1 cellular context compared by ENCODE assay signal in the genomic region with DNA sequence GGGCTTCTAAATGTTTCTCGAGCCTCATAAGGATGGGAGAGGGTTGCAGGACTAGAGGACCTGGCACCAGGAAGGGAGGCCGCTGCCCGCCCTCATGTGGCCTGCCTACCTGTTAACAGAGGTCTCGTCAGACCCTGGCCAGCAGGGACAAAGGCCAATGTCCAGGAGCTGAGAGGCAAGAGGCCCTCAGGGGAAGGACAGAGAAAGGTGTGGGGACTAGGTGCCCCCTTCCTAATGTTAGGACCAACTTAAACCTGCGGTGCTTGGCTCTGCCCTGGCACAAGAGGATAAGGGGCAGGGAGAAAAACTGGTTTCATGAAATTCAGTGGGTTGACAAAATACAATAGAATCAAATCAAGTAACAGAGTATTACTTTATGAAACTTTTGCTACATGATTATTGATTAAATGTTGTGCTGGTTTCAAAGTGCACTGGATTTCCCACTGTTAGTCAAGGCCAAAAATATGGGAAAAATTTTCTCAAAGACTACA.
TF ChIP-seq lines count a peak whose summit lies in the region.

No MANE protein-coding gene starts in this region.

TF ChIP-seq in HepG2, 621 proteins besides CTCF, POLR2A, EP300 and RAD21 (continued from another document and continues in another):
- TF ChIP-seq ZNF710 (CRISPR knock-in tag; IDR thresholded peaks at IDR 0.05; ENCODE audit: borderline replicate concordance) = no peak
- TF ChIP-seq ZFX (CRISPR knock-in tag; IDR thresholded peaks at IDR 0.05; ENCODE audit: low read depth) = peak; percentile 51; the same call in 1 of the 2 replicates
- TF ChIP-seq, protein P1, sequence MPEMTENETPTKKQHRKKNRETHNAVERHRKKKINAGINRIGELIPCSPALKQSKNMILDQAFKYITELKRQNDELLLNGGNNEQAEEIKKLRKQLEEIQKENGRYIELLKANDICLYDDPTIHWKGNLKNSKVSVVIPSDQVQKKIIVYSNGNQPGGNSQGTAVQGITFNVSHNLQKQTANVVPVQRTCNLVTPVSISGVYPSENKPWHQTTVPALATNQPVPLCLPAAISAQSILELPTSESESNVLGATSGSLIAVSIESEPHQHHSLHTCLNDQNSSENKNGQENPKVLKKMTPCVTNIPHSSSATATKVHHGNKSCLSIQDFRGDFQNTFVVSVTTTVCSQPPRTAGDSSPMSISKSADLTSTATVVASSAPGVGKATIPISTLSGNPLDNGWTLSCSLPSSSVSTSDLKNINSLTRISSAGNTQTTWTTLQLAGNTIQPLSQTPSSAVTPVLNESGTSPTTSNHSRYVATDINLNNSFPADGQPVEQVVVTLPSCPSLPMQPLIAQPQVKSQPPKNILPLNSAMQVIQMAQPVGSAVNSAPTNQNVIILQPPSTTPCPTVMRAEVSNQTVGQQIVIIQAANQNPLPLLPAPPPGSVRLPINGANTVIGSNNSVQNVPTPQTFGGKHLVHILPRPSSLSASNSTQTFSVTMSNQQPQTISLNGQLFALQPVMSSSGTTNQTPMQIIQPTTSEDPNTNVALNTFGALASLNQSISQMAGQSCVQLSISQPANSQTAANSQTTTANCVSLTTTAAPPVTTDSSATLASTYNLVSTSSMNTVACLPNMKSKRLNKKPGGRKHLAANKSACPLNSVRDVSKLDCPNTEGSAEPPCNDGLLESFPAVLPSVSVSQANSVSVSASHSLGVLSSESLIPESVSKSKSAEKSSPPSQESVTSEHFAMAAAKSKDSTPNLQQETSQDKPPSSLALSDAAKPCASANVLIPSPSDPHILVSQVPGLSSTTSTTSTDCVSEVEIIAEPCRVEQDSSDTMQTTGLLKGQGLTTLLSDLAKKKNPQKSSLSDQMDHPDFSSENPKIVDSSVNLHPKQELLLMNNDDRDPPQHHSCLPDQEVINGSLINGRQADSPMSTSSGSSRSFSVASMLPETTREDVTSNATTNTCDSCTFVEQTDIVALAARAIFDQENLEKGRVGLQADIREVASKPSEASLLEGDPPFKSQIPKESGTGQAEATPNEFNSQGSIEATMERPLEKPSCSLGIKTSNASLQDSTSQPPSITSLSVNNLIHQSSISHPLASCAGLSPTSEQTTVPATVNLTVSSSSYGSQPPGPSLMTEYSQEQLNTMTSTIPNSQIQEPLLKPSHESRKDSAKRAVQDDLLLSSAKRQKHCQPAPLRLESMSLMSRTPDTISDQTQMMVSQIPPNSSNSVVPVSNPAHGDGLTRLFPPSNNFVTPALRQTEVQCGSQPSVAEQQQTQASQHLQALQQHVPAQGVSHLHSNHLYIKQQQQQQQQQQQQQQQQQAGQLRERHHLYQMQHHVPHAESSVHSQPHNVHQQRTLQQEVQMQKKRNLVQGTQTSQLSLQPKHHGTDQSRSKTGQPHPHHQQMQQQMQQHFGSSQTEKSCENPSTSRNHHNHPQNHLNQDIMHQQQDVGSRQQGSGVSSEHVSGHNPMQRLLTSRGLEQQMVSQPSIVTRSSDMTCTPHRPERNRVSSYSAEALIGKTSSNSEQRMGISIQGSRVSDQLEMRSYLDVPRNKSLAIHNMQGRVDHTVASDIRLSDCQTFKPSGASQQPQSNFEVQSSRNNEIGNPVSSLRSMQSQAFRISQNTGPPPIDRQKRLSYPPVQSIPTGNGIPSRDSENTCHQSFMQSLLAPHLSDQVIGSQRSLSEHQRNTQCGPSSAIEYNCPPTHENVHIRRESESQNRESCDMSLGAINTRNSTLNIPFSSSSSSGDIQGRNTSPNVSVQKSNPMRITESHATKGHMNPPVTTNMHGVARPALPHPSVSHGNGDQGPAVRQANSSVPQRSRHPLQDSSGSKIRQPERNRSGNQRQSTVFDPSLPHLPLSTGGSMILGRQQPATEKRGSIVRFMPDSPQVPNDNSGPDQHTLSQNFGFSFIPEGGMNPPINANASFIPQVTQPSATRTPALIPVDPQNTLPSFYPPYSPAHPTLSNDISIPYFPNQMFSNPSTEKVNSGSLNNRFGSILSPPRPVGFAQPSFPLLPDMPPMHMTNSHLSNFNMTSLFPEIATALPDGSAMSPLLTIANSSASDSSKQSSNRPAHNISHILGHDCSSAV (CRISPR knock-in tag; IDR thresholded peaks at IDR 0.05; ENCODE audit: borderline replicate concordance) = no peak
- no peak for TF ChIP-seq ZKSCAN8 (CRISPR knock-in tag; IDR thresholded peaks at IDR 0.05; ENCODE audit: borderline replicate concordance)
- TF ChIP-seq PHF5A (CRISPR knock-in tag; IDR thresholded peaks at IDR 0.05; ENCODE audit: low read depth, unreplicated experiment) = no peak
- TF ChIP-seq SOX5 (CRISPR knock-in tag; IDR thresholded peaks at IDR 0.05; ENCODE audit: borderline replicate concordance) = 0 out of 2 replicates have a peak, but pooled peaks have one; percentile 11
- TF ChIP-seq ZNF761 (CRISPR knock-in tag; conservative IDR thresholded peaks at IDR 0.05) = no peak
- TF ChIP-seq ZXDC (CRISPR knock-in tag; IDR thresholded peaks at IDR 0.05) = no peak
- TF ChIP-seq, protein P2, sequence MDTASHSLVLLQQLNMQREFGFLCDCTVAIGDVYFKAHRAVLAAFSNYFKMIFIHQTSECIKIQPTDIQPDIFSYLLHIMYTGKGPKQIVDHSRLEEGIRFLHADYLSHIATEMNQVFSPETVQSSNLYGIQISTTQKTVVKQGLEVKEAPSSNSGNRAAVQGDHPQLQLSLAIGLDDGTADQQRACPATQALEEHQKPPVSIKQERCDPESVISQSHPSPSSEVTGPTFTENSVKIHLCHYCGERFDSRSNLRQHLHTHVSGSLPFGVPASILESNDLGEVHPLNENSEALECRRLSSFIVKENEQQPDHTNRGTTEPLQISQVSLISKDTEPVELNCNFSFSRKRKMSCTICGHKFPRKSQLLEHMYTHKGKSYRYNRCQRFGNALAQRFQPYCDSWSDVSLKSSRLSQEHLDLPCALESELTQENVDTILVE (CRISPR knock-in tag; IDR thresholded peaks at IDR 0.05) = no peak
- TF ChIP-seq, protein P3, sequence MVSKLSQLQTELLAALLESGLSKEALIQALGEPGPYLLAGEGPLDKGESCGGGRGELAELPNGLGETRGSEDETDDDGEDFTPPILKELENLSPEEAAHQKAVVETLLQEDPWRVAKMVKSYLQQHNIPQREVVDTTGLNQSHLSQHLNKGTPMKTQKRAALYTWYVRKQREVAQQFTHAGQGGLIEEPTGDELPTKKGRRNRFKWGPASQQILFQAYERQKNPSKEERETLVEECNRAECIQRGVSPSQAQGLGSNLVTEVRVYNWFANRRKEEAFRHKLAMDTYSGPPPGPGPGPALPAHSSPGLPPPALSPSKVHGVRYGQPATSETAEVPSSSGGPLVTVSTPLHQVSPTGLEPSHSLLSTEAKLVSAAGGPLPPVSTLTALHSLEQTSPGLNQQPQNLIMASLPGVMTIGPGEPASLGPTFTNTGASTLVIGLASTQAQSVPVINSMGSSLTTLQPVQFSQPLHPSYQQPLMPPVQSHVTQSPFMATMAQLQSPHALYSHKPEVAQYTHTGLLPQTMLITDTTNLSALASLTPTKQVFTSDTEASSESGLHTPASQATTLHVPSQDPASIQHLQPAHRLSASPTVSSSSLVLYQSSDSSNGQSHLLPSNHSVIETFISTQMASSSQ (IDR thresholded peaks at IDR 0.05; ENCODE audit: low read depth) = no peak
- TF ChIP-seq, protein P3 (CRISPR knock-in tag; IDR thresholded peaks at IDR 0.05; ENCODE audit: borderline replicate concordance) = no peak
- no peak for TF ChIP-seq DNMT1 (CRISPR knock-in tag; IDR thresholded peaks at IDR 0.05)
- peak; percentile 23; the same call in 1 of the 2 replicates for TF ChIP-seq ZNF770 (CRISPR knock-in tag; IDR thresholded peaks at IDR 0.05)
- TF ChIP-seq ZNF354B (CRISPR knock-in tag; IDR thresholded peaks at IDR 0.05) = no peak
- TF ChIP-seq ZNF503 (CRISPR knock-in tag; IDR thresholded peaks at IDR 0.05) = no peak
- TF ChIP-seq TCF7 (IDR thresholded peaks at IDR 0.05; ENCODE audit: low read depth) = no peak
- TF ChIP-seq, protein P4, sequence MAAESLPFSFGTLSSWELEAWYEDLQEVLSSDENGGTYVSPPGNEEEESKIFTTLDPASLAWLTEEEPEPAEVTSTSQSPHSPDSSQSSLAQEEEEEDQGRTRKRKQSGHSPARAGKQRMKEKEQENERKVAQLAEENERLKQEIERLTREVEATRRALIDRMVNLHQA (CRISPR knock-in tag; IDR thresholded peaks at IDR 0.05) = no peak
- TF ChIP-seq, protein P5, sequence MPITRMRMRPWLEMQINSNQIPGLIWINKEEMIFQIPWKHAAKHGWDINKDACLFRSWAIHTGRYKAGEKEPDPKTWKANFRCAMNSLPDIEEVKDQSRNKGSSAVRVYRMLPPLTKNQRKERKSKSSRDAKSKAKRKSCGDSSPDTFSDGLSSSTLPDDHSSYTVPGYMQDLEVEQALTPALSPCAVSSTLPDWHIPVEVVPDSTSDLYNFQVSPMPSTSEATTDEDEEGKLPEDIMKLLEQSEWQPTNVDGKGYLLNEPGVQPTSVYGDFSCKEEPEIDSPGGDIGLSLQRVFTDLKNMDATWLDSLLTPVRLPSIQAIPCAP (CRISPR knock-in tag; IDR thresholded peaks at IDR 0.05; ENCODE audit: low read depth) = no peak
